Comparison of ENCODE assay signal across 9 cellular contexts in the genomic region with DNA sequence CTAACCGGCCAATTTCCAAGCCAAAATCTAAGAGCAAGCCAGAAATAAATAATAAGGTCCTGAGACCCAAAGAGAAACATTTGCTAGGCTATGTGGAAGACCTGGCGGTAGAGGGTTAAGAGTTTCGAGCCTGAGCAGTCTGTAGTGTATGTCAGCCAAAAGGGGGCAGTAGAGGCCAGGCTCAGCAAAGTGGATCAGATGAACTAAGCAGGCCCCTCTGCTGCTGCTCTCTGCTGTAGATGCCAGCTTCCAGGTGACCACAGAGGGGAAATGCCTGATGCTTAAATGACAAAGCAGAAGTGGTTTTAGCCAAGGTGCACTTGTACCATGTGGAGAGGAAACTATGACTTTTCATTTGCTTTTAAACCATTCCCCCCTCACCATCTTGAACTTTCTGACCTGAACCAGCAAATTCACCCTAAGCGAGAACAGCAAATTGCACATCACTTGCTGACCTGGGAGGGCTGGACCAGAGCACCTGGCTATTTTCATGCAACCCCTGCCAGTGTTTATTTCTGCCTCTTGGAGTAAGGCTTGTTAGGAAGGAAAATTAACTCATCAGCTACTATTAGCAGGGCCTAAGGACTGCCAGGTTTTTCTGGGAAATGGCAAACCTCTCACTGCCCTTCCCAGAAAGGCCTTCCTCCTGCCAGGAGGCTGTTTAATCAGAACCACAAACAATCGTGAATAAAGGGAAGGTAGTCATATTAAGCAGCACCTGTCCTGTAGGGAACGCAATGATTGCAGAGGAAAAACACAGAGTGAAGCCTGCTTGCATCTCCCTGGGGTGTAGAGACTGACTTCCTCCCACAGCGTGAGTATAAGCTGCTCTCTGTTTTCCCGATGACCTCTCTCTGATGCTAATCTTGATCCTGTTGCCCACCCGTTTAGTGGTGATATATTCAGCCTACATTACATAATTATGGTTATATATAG.
DNase-seq lines count a peak whose midpoint lies in the region; TF ChIP-seq lines count a peak whose summit lies in the region.
"Had no signal": no experiment of that assay in that cellular context is flagged by ENCODE, and none has a peak within 500 bp of the region (broad histone marks: within the 10 kb centered on the region; RNA-seq: fewer than 3 reads in every experiment).

No MANE protein-coding gene starts in this region.

- no peak overlapping the region for H2BK20ac ChIP-seq in H9 (ENCODE audit: low read depth, low read length, poor library complexity, severe bottlenecking)

- H3K56ac ChIP-seq in H9 (ENCODE audit: insufficient read length, low read depth, low read length), result no peak overlapping the region

- H3K4me3 ChIP-seq in AG09309 (ENCODE audit: control insufficient read depth, low read depth, low read length), result no peak overlapping the region
- H3K4me3 ChIP-seq: pancreas had no signal

- H2AFZ ChIP-seq in H9 (ENCODE audit: low read length), result no peak overlapping the region

- H4K8ac ChIP-seq in H9 (replicated peaks; ENCODE audit: insufficient read length, low read depth, low read length), result no peak overlapping the region

- H3K4me1 Mint-ChIP-seq in H9, result peaks cover 12% of the 10 kb centered on the region in 2 experiments

- no CpG with 5 or more reads among the region's 9 CpGs for WGBS in H9 (ENCODE audit: extremely low coverage, insufficient read length, low lambda C conversion rate)

- no peaks in the 10 kb centered on the region for H4K20me1 ChIP-seq in H9 (ENCODE audit: control insufficient read depth, insufficient read depth, insufficient read length)

- H3K9me3 ChIP-seq in H9 (ENCODE audit: control insufficient read depth, low read depth, low read length), result no peaks in the 10 kb centered on the region
- H3K9me3 ChIP-seq: pancreas had no signal

- TF ChIP-seq CTCF in AG09309 (IDR thresholded peaks at IDR 0.05; ENCODE audit: control insufficient read depth, insufficient read depth, low read depth, low read length, missing control alignments) (peak; percentile 28), GM10266 (IDR thresholded peaks at IDR 0.05; ENCODE audit: control insufficient read depth, insufficient read depth, low read depth, missing control alignments) (peak; percentile 65), H9 (conservative IDR thresholded peaks at IDR 0.05) (peak; percentile 89)

- peak overlapping the region in 1 of 3 experiments; percentile 86; a peak in 3 of 7 replicates for H3K27ac Mint-ChIP-seq in H9

- no peaks in the 10 kb centered on the region for H3K79me1 ChIP-seq in H9 (ENCODE audit: insufficient read depth, low read depth, low read length, poor library complexity, severe bottlenecking)

- no peaks in the 10 kb centered on the region for H3K27me3 Mint-ChIP-seq in H9 (ENCODE audit: low read depth)

- no peaks in the 10 kb centered on the region for H3K27me3 ChIP-seq in H9 (ENCODE audit: insufficient read depth, low read length)
- H3K27me3 ChIP-seq: pancreas had no signal

- H2BK12ac ChIP-seq in H9 (ENCODE audit: insufficient read length, low read depth, low read length), result no peak overlapping the region

- H3K4me2 ChIP-seq in H9 (ENCODE audit: insufficient read depth, insufficient read length, low read length), result no peak overlapping the region

- no peaks in the 10 kb centered on the region for H3K9me3 Mint-ChIP-seq in H9

- no peaks in the 10 kb centered on the region for H3K36me3 Mint-ChIP-seq in H9 (ENCODE audit: insufficient read depth in 1 of 3, low read depth in 3 of 3)

- no peak overlapping the region for H4K91ac ChIP-seq in H9 (ENCODE audit: insufficient read length, low read depth, low read length)

- H3K79me2 ChIP-seq in H9 (ENCODE audit: insufficient read depth, low read length), result no peaks in the 10 kb centered on the region

- no peak overlapping the region for H3K23ac ChIP-seq in H9 (ENCODE audit: insufficient read length, low read depth, low read length)

- H2BK5ac ChIP-seq in H9 (ENCODE audit: insufficient read length, low read length), result no peak overlapping the region

- H2BK120ac ChIP-seq in H9 (ENCODE audit: low read depth, low read length, poor library complexity, severe bottlenecking), result no peak overlapping the region

- no peak overlapping the region for H3T11ph ChIP-seq in H9 (ENCODE audit: low read length)

- H3K4me3 Mint-ChIP-seq in H9, result no peak overlapping the region

- H3K4ac ChIP-seq in H9 (ENCODE audit: low read depth, low read length), result no peak overlapping the region

- H4K5ac ChIP-seq in H9 (ENCODE audit: insufficient read length, low read depth, low read length), result no peak overlapping the region

- H3K9ac ChIP-seq in H9 (ENCODE audit: extremely low read depth, insufficient read length, low read length), result no peak overlapping the region

- H3K14ac ChIP-seq in H9 (ENCODE audit: insufficient read depth, low read length), result no peak overlapping the region

- H3K4me1 ChIP-seq in H9 (ENCODE audit: insufficient read depth, low read length), result peaks cover 2% of the 10 kb centered on the region; the same call in 1 of the 2 replicates
- H3K4me1 ChIP-seq: pancreas had no signal

- H2AK5ac ChIP-seq in H9 (ENCODE audit: insufficient read length, low read length), result no peak overlapping the region

- no peak overlapping the region for H3K18ac ChIP-seq in H9 (ENCODE audit: insufficient read length, low read depth, low read length)

- H3K23me2 ChIP-seq in H9 (ENCODE audit: insufficient read length, low read depth, low read length, poor library complexity, severe bottlenecking), result no peaks in the 10 kb centered on the region

- no peak for DNase-seq in AG09309 (ENCODE audit: low read depth)
- DNase-seq in GM10266 (ENCODE audit: extremely low spot score), result peak; percentile 32
- DNase-seq in H9, result peak; percentile 90
- peak; percentile 4 for DNase-seq in KG1 (lab: John Stamatoyannopoulos, UW)
- DNase-seq in SK-N-DZ (ENCODE audit: low spot score), result peak; percentile 41
- peak; percentile 20 for DNase-seq in fibroblast of the conjunctiva (ENCODE audit: low read depth)
- peak; percentile 25 for DNase-seq in retina
- DNase-seq in effector CD8-positive, alpha-beta T cell (lab: John Stamatoyannopoulos, UW), result no peak

- no peak overlapping the region for H3K27ac ChIP-seq in H9 (ENCODE audit: insufficient read length, low read depth, low read length)
- H3K27ac ChIP-seq: pancreas had no signal

- H2BK15ac ChIP-seq in H9 (ENCODE audit: low read depth, low read length), result no peak overlapping the region

Comparison
In these comparisons a context has a peak if more than half of its experiments do, and no peak if none do; other contexts are left out.
1. DNase-seq: peak in GM10266 (single experiment), H9 (single experiment), KG1 (single experiment), SK-N-DZ (single experiment), fibroblast of the conjunctiva (single experiment) and retina (single experiment); none in AG09309 (single experiment) and effector CD8-positive, alpha-beta T cell (single experiment).
2. CTCF ChIP-seq: peak in every context shown above with its lines; median percentile 89 in H9; 65 in GM10266; 28 in AG09309.